In the genomic region with DNA sequence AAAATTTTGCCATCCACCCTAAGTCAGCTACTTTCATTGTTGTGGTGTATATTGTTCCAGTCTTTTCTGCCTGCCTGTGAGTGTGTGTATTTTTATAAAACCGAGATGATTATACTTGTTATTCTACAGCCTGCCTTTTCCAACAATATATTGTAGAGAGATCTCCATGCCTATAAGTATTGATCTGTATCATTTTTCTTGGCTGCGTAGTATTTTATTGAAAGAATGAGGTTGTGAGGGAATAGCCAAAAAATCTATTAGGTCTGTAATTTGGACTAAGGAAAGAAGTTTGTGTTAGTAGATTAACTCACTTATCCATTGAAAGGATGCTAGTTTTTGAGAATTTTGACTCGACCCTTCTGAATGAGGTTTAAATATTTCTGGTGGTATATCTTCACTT, we compare ENCODE assay signal across 1 cellular context.
TF ChIP-seq lines count a peak whose summit lies in the region.

No MANE protein-coding gene starts in this region.

TF ChIP-seq in WTC11, 78 proteins besides CTCF, POLR2A, EP300 and RAD21 (continued from another document):
- no peak for TF ChIP-seq GABPB1 (CRISPR knock-in tag; IDR thresholded peaks at IDR 0.05)
- no peak for TF ChIP-seq CDX4 (CRISPR knock-in tag; IDR thresholded peaks at IDR 0.05; ENCODE audit: borderline replicate concordance)
- TF ChIP-seq NR3C1 (CRISPR knock-in tag; conservative IDR thresholded peaks at IDR 0.05; ENCODE audit: low read depth) = no peak
- TF ChIP-seq, protein P1, sequence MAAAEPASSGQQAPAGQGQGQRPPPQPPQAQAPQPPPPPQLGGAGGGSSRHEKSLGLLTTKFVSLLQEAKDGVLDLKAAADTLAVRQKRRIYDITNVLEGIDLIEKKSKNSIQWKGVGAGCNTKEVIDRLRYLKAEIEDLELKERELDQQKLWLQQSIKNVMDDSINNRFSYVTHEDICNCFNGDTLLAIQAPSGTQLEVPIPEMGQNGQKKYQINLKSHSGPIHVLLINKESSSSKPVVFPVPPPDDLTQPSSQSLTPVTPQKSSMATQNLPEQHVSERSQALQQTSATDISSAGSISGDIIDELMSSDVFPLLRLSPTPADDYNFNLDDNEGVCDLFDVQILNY (CRISPR knock-in tag; IDR thresholded peaks at IDR 0.05) = no peak
- TF ChIP-seq CREM (CRISPR knock-in tag; IDR thresholded peaks at IDR 0.05) = no peak
- TF ChIP-seq, protein P2, sequence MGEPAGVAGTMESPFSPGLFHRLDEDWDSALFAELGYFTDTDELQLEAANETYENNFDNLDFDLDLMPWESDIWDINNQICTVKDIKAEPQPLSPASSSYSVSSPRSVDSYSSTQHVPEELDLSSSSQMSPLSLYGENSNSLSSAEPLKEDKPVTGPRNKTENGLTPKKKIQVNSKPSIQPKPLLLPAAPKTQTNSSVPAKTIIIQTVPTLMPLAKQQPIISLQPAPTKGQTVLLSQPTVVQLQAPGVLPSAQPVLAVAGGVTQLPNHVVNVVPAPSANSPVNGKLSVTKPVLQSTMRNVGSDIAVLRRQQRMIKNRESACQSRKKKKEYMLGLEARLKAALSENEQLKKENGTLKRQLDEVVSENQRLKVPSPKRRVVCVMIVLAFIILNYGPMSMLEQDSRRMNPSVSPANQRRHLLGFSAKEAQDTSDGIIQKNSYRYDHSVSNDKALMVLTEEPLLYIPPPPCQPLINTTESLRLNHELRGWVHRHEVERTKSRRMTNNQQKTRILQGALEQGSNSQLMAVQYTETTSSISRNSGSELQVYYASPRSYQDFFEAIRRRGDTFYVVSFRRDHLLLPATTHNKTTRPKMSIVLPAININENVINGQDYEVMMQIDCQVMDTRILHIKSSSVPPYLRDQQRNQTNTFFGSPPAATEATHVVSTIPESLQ (CRISPR knock-in tag; IDR thresholded peaks at IDR 0.05) = no peak
- no peak for TF ChIP-seq SP1 (CRISPR knock-in tag; conservative IDR thresholded peaks at IDR 0.05)
